8 cellular contexts compared by ENCODE assay signal in genomic region chr15:58988011-58988785, GRCh38. TPM values are rescaled to one million over a fixed set of nuclear protein-coding genes. Genes with fewer than 3 reads are reported as not detected.
DNase-seq lines count a peak whose midpoint lies in the region; ATAC-seq and TF ChIP-seq lines count a peak whose summit lies in the region.

No MANE protein-coding gene starts in this region.

- no peaks in the 10 kb centered on the region for H3K27me3 ChIP-seq in PC-9 (ENCODE audit: insufficient read depth, low read depth)
- H3K27me3 ChIP-seq in stomach: no peaks in the 10 kb centered on the region

- no peaks in the 10 kb centered on the region for H3F3A ChIP-seq in PC-9 (ENCODE audit: insufficient read depth, low read depth)

- H3K27ac ChIP-seq in PC-9: peak overlapping the region; percentile 49
- peak overlapping the region; percentile 92 to 98 (median 94) for H3K27ac ChIP-seq in stomach

- CTCF ChIA-PET in PC-9 (lab: Charles Lee): interaction anchor here (0.6 kb wide), 1 partner anchor 503 kb away, joined by 8 read pairs; no protein-coding TSS in a partner anchor

- H3K36me3 ChIP-seq in PC-9 (ENCODE audit: low read depth): no peaks in the 10 kb centered on the region
- H3K36me3 ChIP-seq in stomach: peaks cover 7 to 21% (median 17%) of the 10 kb centered on the region in 4 donors

- TF ChIP-seq POLR2A in stomach (IDR thresholded peaks at IDR 0.05): no peak

- H3K4me3 ChIP-seq in PC-9 (peak overlapping the region; percentile 66), fibroblast of villous mesenchyme (ENCODE audit: low read depth, low read length) (peak overlapping the region; percentile 83), stomach (peak overlapping the region; percentile 77 to 94 (median 93))

- peak overlapping the region; percentile 84 for H3K4me2 ChIP-seq in PC-9

- no peak for TF ChIP-seq EP300 in stomach (IDR thresholded peaks at IDR 0.05)

- peak overlapping the region; percentile 99 for H3K27ac Mint-ChIP-seq in nephron progenitor cell

- peak; percentile 83 for DNase-seq in CD1c-positive myeloid dendritic cell (ENCODE audit: extremely low spot score)
- no peak for DNase-seq in PC-9
- peak; percentile 47 for DNase-seq in activated T-helper 9 cell treated with anti-CD3 and anti-CD28 coated beads, Interleukin-2, amount 50 U/mL, for 16 hours (ENCODE audit: low read depth)
- peak; percentile 64 for DNase-seq in fibroblast of villous mesenchyme (ENCODE audit: low read depth)
- DNase-seq in nephron progenitor cell: peak; percentile 85
- peak; percentile 75 for DNase-seq in stomach

- H2AFZ ChIP-seq in PC-9: peak overlapping the region; percentile 98

- peaks cover 33% of the 10 kb centered on the region for H3K36me3 Mint-ChIP-seq in nephron progenitor cell (ENCODE audit: low read depth)

- no TSS peak for BruUV-seq in PC-9 (replicated peaks; lab: Mats Ljungman, UMichigan)

- no peaks in the 10 kb centered on the region for H3K9me2 ChIP-seq in PC-9 (ENCODE audit: insufficient read depth)

- peaks cover 55% of the 10 kb centered on the region for H3K79me2 ChIP-seq in PC-9 (ENCODE audit: low read depth)

- TF ChIP-seq CTCF in PC-9 (conservative IDR thresholded peaks at IDR 0.05) (no peak), fibroblast of villous mesenchyme (IDR thresholded peaks at IDR 0.05; ENCODE audit: insufficient read depth, low read depth, low read length) (no peak), nephron progenitor cell (IDR thresholded peaks at IDR 0.05) (no peak), stomach (IDR thresholded peaks at IDR 0.05) (no peak)

- peak; percentile 45 for ATAC-seq in GM19351 (IDR thresholded peaks at IDR 0.05; ENCODE audit: unreplicated experiment)
- ATAC-seq in HG03460 (IDR thresholded peaks at IDR 0.05; ENCODE audit: unreplicated experiment): peak; percentile 60

- POLR2A ChIA-PET in PC-9 (lab: Charles Lee; ENCODE audit: unreplicated experiment): interaction anchor here (0.6 kb wide), 1 partner anchor 162 kb away, joined by 6 read pairs; no protein-coding TSS in a partner anchor

- peaks cover 41% of the 10 kb centered on the region for H3K4me1 Mint-ChIP-seq in nephron progenitor cell

- peaks cover 3% of the 10 kb centered on the region for H3K9me3 Mint-ChIP-seq in nephron progenitor cell

- no peaks in the 10 kb centered on the region for H3K9me3 ChIP-seq in PC-9 (ENCODE audit: insufficient read depth, low read depth)
- no peaks in the 10 kb centered on the region for H3K9me3 ChIP-seq in stomach

- peaks cover 22% of the 10 kb centered on the region for H3K27me3 Mint-ChIP-seq in nephron progenitor cell (ENCODE audit: low read depth, poor library complexity)

- peak overlapping the region; percentile 97 for H3K4me3 Mint-ChIP-seq in nephron progenitor cell

- intact Hi-C loops in PC-9 (cut with micrococcal nuclease; ENCODE audit: unreplicated experiment) (no loop called here), stomach (cut with DNase I; ENCODE audit: low total_unique reads) (no loop called here)

- WGBS in stomach, 5 donors: 0 to 1% (median 0%) methylated on average over 35 to 36 of the region's 36 CpGs

- H3K4me1 ChIP-seq in PC-9 (replicated peaks; ENCODE audit: insufficient read depth): peaks cover 12% of the 10 kb centered on the region; the same call in 1 of the 2 replicates
- H3K4me1 ChIP-seq in stomach: peaks cover 14 to 36% (median 26%) of the 10 kb centered on the region in 4 donors

- peaks cover 17% of the 10 kb centered on the region for H4K20me1 ChIP-seq in PC-9 (ENCODE audit: insufficient read depth)

RNA-seq across cellular contexts. Expression of gene RNF111, which starts 0.7 kb away (rescaled TPM):
- total RNA-seq in PC-9 (2021) (30.2 and 37.7 TPM in 2 replicates), fibroblast of villous mesenchyme (24.5 and 35.0 TPM in 2 replicates), stomach (10 to 100 TPM in 4 of 5 donors, 1 to 10 TPM in 1; 8.4 to 37.1 (median 22.8) TPM)
- polyA plus RNA-seq in stomach: 1 to 10 TPM; 4.3 to 7.2 (median 4.6) TPM

RNA-seq across cellular contexts. Expression of gene SLTM, which starts 54.7 kb away (rescaled TPM):
- total RNA-seq in PC-9 (2021) (81.4 and 110 TPM in 2 replicates), fibroblast of villous mesenchyme (66.7 and 68.7 TPM in 2 replicates), stomach (100 to 1,000 TPM; 110 to 291 (median 159) TPM)
- polyA plus RNA-seq in stomach: 10 to 100 TPM; 44.7 to 56.1 (median 48.1) TPM

Comparison
In these comparisons a context has a peak if more than half of its experiments do, and no peak if none do; other contexts are left out.
1. DNase-seq: peak in CD1c-positive myeloid dendritic cell (single experiment), activated T-helper 9 cell treated with anti-CD3 and anti-CD28 coated beads, Interleukin-2, amount 50 U/mL, for 16 hours (single experiment), fibroblast of villous mesenchyme (single experiment), nephron progenitor cell (single experiment) and stomach (single experiment); none in PC-9 (0 of 2).
2. Peak in every context shown above with its lines, with median percentiles within 50 percentile points of each other: H3K4me3 ChIP-seq.